2 cellular contexts compared by ENCODE assay signal in genomic region chr2:29731948-29732347, GRCh38.
TF ChIP-seq lines count a peak whose summit lies in the region.

No MANE protein-coding gene starts in this region.

TF ChIP-seq in SK-N-SH treated with all-trans-retinoic acid at 6 μM for 48 hours, 23 proteins besides CTCF, POLR2A, EP300 and RAD21 (continued from another document):
- TF ChIP-seq POU6F1 (CRISPR knock-in tag; IDR thresholded peaks at IDR 0.05; ENCODE audit: borderline replicate concordance, low read depth) = no peak
- TF ChIP-seq BACH2 (CRISPR knock-in tag; IDR thresholded peaks at IDR 0.05; ENCODE audit: borderline replicate concordance) = no peak
- TF ChIP-seq ZNF565 (CRISPR knock-in tag; conservative IDR thresholded peaks at IDR 0.05; ENCODE audit: low read depth) = no peak
- TF ChIP-seq ARNTL (CRISPR knock-in tag; IDR thresholded peaks at IDR 0.05; ENCODE audit: borderline replicate concordance, low read depth) = no peak
- TF ChIP-seq ESRRG (CRISPR knock-in tag; IDR thresholded peaks at IDR 0.05) = no peak
- no peak for TF ChIP-seq TOX (CRISPR knock-in tag; IDR thresholded peaks at IDR 0.05; ENCODE audit: borderline replicate concordance)
- 0 out of 2 replicates have a peak, but pooled peaks have one; percentile 21 for TF ChIP-seq CREB5 (CRISPR knock-in tag; IDR thresholded peaks at IDR 0.05; ENCODE audit: low read depth)
- peak; percentile 81 for TF ChIP-seq ISL1 (CRISPR knock-in tag; IDR thresholded peaks at IDR 0.05)
- no peak for TF ChIP-seq GLIS3 (CRISPR knock-in tag; IDR thresholded peaks at IDR 0.05)
- TF ChIP-seq ZNF70 (CRISPR knock-in tag; IDR thresholded peaks at IDR 0.05) = no peak
- TF ChIP-seq SNAI2 (CRISPR knock-in tag; IDR thresholded peaks at IDR 0.05) = no peak
- no peak for TF ChIP-seq PPARA (CRISPR knock-in tag; IDR thresholded peaks at IDR 0.05; ENCODE audit: borderline replicate concordance)

TF ChIP-seq in SK-N-SH, 30 proteins besides CTCF, POLR2A, EP300 and RAD21 (continued from another document):
- TF ChIP-seq ZBTB33 (IDR thresholded peaks at IDR 0.05; ENCODE audit: borderline replicate concordance, low read depth) (no peak), USF2 (IDR thresholded peaks at IDR 0.05; ENCODE audit: borderline replicate concordance, low read depth, low read length) (no peak), TCF12 (IDR thresholded peaks at IDR 0.05) (no peak)
